8 cellular contexts compared by ENCODE assay signal in genomic region chr7:43108255-43109011, GRCh38. TPM values are rescaled to one million over a fixed set of nuclear protein-coding genes. Genes with fewer than 3 reads are reported as not detected.
DNase-seq lines count a peak whose midpoint lies in the region; ATAC-seq and TF ChIP-seq lines count a peak whose summit lies in the region.

No MANE protein-coding gene starts in this region.

- H3K9me3 Mint-ChIP-seq in activated CD8-positive, alpha-beta T cell treated with anti-CD3 and anti-CD28 coated beads for 36 hours: no peaks in the 10 kb centered on the region
- peaks cover 2% of the 10 kb centered on the region for H3K9me3 Mint-ChIP-seq in neural crest cell

- no peak overlapping the region for H3K27ac Mint-ChIP-seq in activated CD8-positive, alpha-beta T cell treated with anti-CD3 and anti-CD28 coated beads for 36 hours
- peak overlapping the region; percentile 59 for H3K27ac Mint-ChIP-seq in neural crest cell (ENCODE audit: unreplicated experiment)

- no peaks in the 10 kb centered on the region for H3K9me3 ChIP-seq in upper lobe of left lung

- DNase-seq in AG20443 (ENCODE audit: low spot score) (peak; percentile 82), NCI-H1694 treated with DMSO at 0.1 percent for 48 hours (lab: John Stamatoyannopoulos, UW) (peak; percentile 16), fibroblast of gingiva (ENCODE audit: low read depth) (peak; percentile 37), neural crest cell (ENCODE audit: low read depth, low spot score) (peak; percentile 83), upper lobe of left lung (peak; percentile 55 to 81)
- peak; percentile 83 for DNase-seq in activated CD8-positive, alpha-beta T cell treated with anti-CD3 and anti-CD28 coated beads for 36 hours

- no peaks in the 10 kb centered on the region for H3K36me3 Mint-ChIP-seq in activated CD8-positive, alpha-beta T cell treated with anti-CD3 and anti-CD28 coated beads for 36 hours (ENCODE audit: low read depth)
- no peaks in the 10 kb centered on the region for H3K36me3 Mint-ChIP-seq in neural crest cell (ENCODE audit: low read depth)

- H3K27me3 ChIP-seq in upper lobe of left lung: peaks cover 0 to 19% (median 13%) of the 10 kb centered on the region in 4 donors

- H3K4me3 Mint-ChIP-seq in activated CD8-positive, alpha-beta T cell treated with anti-CD3 and anti-CD28 coated beads for 36 hours: no peak overlapping the region
- H3K4me3 Mint-ChIP-seq in neural crest cell: no peak overlapping the region

- H3K27me3 Mint-ChIP-seq in activated CD8-positive, alpha-beta T cell treated with anti-CD3 and anti-CD28 coated beads for 36 hours: peaks cover 54% of the 10 kb centered on the region
- H3K27me3 Mint-ChIP-seq in neural crest cell (ENCODE audit: low read depth): peaks cover 50% of the 10 kb centered on the region

- no peaks in the 10 kb centered on the region for H3K36me3 ChIP-seq in upper lobe of left lung

- peaks cover 9 to 13% (median 11%) of the 10 kb centered on the region in 4 donors for H3K4me1 ChIP-seq in upper lobe of left lung

- intact Hi-C loops in activated CD8-positive, alpha-beta T cell treated with anti-CD3 and anti-CD28 coated beads for 36 hours (cut with micrococcal nuclease): no loop called here

- TF ChIP-seq EP300 in upper lobe of left lung (IDR thresholded peaks at IDR 0.05): no peak

- no peak overlapping the region for H3K27ac ChIP-seq in upper lobe of left lung

- TF ChIP-seq CTCF in activated CD8-positive, alpha-beta T cell treated with anti-CD3 and anti-CD28 coated beads for 36 hours (IDR thresholded peaks at IDR 0.05): peak; percentile 80
- TF ChIP-seq CTCF in neural crest cell (conservative IDR thresholded peaks at IDR 0.05) (peak; percentile 86), upper lobe of left lung (IDR thresholded peaks at IDR 0.05) (peak; percentile 32 to 72 (median 51))

- no peak overlapping the region for H3K4me3 ChIP-seq in upper lobe of left lung

- peak; percentile 93 for ATAC-seq in GM18517 (IDR thresholded peaks at IDR 0.05; ENCODE audit: unreplicated experiment)
- ATAC-seq in HG02943 (IDR thresholded peaks at IDR 0.05; ENCODE audit: low read depth, unreplicated experiment): peak; percentile 77
- peak; percentile 89 for ATAC-seq in activated CD8-positive, alpha-beta T cell treated with anti-CD3 and anti-CD28 coated beads for 36 hours
- peak; percentile 77 to 83 for ATAC-seq in upper lobe of left lung (ENCODE audit: low FRiP score in 2 of 2)

- CTCF ChIA-PET in activated CD8-positive, alpha-beta T cell treated with anti-CD3 and anti-CD28 coated beads for 36 hours (lab: Charles Lee): interaction anchor here (0.7 to 2.2 kb wide), 6 partner anchors 16 to 168 kb away, joined by 3 to 11 read pairs (median 4); no protein-coding TSS in a partner anchor

- H3K4me1 Mint-ChIP-seq in activated CD8-positive, alpha-beta T cell treated with anti-CD3 and anti-CD28 coated beads for 36 hours (ENCODE audit: low read depth): no peaks in the 10 kb centered on the region
- H3K4me1 Mint-ChIP-seq in neural crest cell: peaks cover 7% of the 10 kb centered on the region

- POLR2A ChIA-PET in activated CD8-positive, alpha-beta T cell treated with anti-CD3 and anti-CD28 coated beads for 36 hours (lab: Charles Lee): no interaction called here

- TF ChIP-seq POLR2A in upper lobe of left lung (IDR thresholded peaks at IDR 0.05): no peak

- 6 to 10% methylated on average over 3 of the region's 3 CpGs for WGBS in upper lobe of left lung, 2 donors

RNA-seq across cellular contexts. Expression of gene HECW1, which starts 4.0 kb away (rescaled TPM):
- total RNA-seq in activated CD8-positive, alpha-beta T cell treated with anti-CD3 and anti-CD28 coated beads for 36 hours: not detected
- total RNA-seq in neural crest cell (2.8 and 3.6 TPM in 2 replicates), upper lobe of left lung (1 to 10 TPM in 1 of 6 donors, under 1 TPM in 4, not detected in 1; 0.10 to 1.0 (median 0.76) TPM)

Comparison
In these comparisons a context has a peak if more than half of its experiments do, and no peak if none do; other contexts are left out.
1. DNase-seq: peak in every context shown above with its lines; median percentile 83 in activated CD8-positive, alpha-beta T cell treated with anti-CD3 and anti-CD28 coated beads for 36 hours; 83 in neural crest cell; 82 in AG20443; 68 in upper lobe of left lung; 37 in fibroblast of gingiva; 16 in NCI-H1694 treated with DMSO at 0.1 percent for 48 hours.